In the genomic region with DNA sequence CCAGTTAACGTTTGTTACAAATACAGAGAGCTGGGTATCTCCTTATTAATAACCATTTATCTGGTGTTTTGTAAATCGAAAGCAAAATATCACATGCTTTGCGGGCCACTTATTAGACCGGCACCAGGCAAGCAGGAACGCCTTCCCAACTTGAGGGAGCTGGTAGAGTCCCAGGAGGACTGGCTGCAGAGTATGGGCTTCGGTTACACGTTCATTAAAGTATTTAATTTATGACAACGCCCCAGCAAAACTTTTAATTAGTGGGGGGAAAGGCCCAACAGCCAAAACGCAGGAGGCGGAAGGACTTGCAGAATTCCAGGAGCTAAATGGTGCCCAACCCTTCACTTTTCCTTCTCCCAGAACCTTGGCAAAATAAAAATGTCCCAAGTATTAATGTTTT, we compare ENCODE assay signal across 8 cellular contexts. TPM values are rescaled to one million over a fixed set of nuclear protein-coding genes. Genes with fewer than 3 reads are reported as not detected.
DNase-seq lines count a peak whose midpoint lies in the region; ATAC-seq and TF ChIP-seq lines count a peak whose summit lies in the region.

No MANE protein-coding gene starts in this region.

- H3K36me3 ChIP-seq in heart right ventricle: peaks cover 0 to 53% (median 0%) of the 10 kb centered on the region in 9 donors
- H3K36me3 ChIP-seq in vagina: peaks cover 0 to 3% of the 10 kb centered on the region in 2 donors

- H3K27ac Mint-ChIP-seq in brain (peak overlapping the region in 4 of 5 experiments; percentile 57 to 86 (median 74)), memory B cell (peak overlapping the region; percentile 90)

- no peak for ATAC-seq in heart right ventricle
- no peak for ATAC-seq in Right ventricle myocardium inferior
- no peak for ATAC-seq in memory B cell (ENCODE audit: low read depth)
- ATAC-seq in HG02588 (IDR thresholded peaks at IDR 0.05; ENCODE audit: unreplicated experiment): no peak

- peak overlapping the region; percentile 68 to 96 (median 92) for H3K4me3 ChIP-seq in heart right ventricle
- peak overlapping the region; percentile 72 to 89 for H3K4me3 ChIP-seq in vagina

- H3K36me3 Mint-ChIP-seq in brain: peaks cover 21% of the 10 kb centered on the region
- no peaks in the 10 kb centered on the region for H3K36me3 Mint-ChIP-seq in memory B cell

- H3K27me3 ChIP-seq in heart right ventricle (no peaks in the 10 kb centered on the region), vagina (no peaks in the 10 kb centered on the region)

- H3K9me3 Mint-ChIP-seq in brain (peaks cover 0 to 4% (median 0%) of the 10 kb centered on the region in 5 experiments), memory B cell (no peaks in the 10 kb centered on the region)

- H3K27me3 Mint-ChIP-seq in brain (peaks cover 21% of the 10 kb centered on the region), memory B cell (no peaks in the 10 kb centered on the region)

- H3K4me1 Mint-ChIP-seq in brain (peaks cover 67% of the 10 kb centered on the region), memory B cell (peaks cover 29% of the 10 kb centered on the region)

- WGBS in heart right ventricle, 2 donors: 13 to 18% methylated on average over 10 of the region's 10 CpGs

- TF ChIP-seq CTCF in heart right ventricle (IDR thresholded peaks at IDR 0.05): no peak
- no peak for TF ChIP-seq CTCF in brain (conservative IDR thresholded peaks at IDR 0.05)
- TF ChIP-seq CTCF in vagina (IDR thresholded peaks at IDR 0.05): no peak

- peaks cover 20 to 64% (median 61%) of the 10 kb centered on the region in 9 donors for H3K4me1 ChIP-seq in heart right ventricle
- H3K4me1 ChIP-seq in vagina: peaks cover 61% of the 10 kb centered on the region

- intact Hi-C loops in heart right ventricle (cut with DNase I) (loop anchor here in 7 of 10 donors (5.0 to 10.0 kb wide), 8 partner anchors 100 to 272 kb away; no protein-coding TSS in a partner anchor), Right ventricle myocardium inferior (cut with DNase I) (loop anchor here (5.0 kb wide), 1 partner anchor 105 kb away; no protein-coding TSS in a partner anchor), vagina (cut with DNase I) (no loop called here)

- DNase-seq in heart right ventricle (no peak), Right ventricle myocardium inferior (ENCODE audit: missing footprints) (no peak), memory B cell (ENCODE audit: low spot score in 2 of 2) (no peak), vagina (ENCODE audit: extremely low spot score in 2 of 2) (no peak), cerebellar cortex (ENCODE audit: low spot score) (no peak), SIG-M5 treated with dmso at 0.1 percent for 504 hours (lab: John Stamatoyannopoulos, UW; ENCODE audit: unreplicated experiment) (no peak)

- no peak for TF ChIP-seq POLR2A in vagina (IDR thresholded peaks at IDR 0.05)

- H3K9me3 ChIP-seq in heart right ventricle (no peaks in the 10 kb centered on the region), vagina (no peaks in the 10 kb centered on the region)

- H3K4me3 Mint-ChIP-seq in brain (peak overlapping the region; percentile 89 to 100 (median 99)), memory B cell (peak overlapping the region; percentile 93)

- peak overlapping the region; percentile 2 to 100 (median 98) for H3K27ac ChIP-seq in heart right ventricle
- H3K27ac ChIP-seq in vagina: peak overlapping the region; percentile 94

RNA-seq across cellular contexts. Expression of gene SMAD7, which starts 3.7 kb away (rescaled TPM):
- total RNA-seq in heart right ventricle: 10 to 100 TPM; 15.4 to 28.6 (median 19.9) TPM
- 10 to 100 TPM in 1 of 2 donors, 1 to 10 TPM in 1; 6.7 to 18.7 TPM for polyA plus RNA-seq in heart right ventricle
- total RNA-seq in Right ventricle myocardium inferior: 12.0 TPM
- 8.0 TPM for polyA plus RNA-seq in brain (ENCODE audit: insufficient read depth, low read depth, low replicate concordance)
- 34.1 TPM for total RNA-seq in vagina
